19 cellular contexts compared by ENCODE assay signal in genomic region chr2:61700465-61700864, GRCh38.
DNase-seq lines count a peak whose midpoint lies in the region; ATAC-seq, FAIRE-seq and TF ChIP-seq lines count a peak whose summit lies in the region.
"Had no signal": no experiment of that assay in that cellular context is flagged by ENCODE, and none has a peak within 500 bp of the region (broad histone marks: within the 10 kb centered on the region; RNA-seq: fewer than 3 reads in every experiment).

No MANE protein-coding gene starts in this region.

- no peak overlapping the region for H3K4me3 ChIP-seq in A549
- H3K4me3 ChIP-seq in GM12878, result no peak overlapping the region
- H3K4me3 ChIP-seq in gastrocnemius medialis, result no peak overlapping the region
- no peak overlapping the region for H3K4me3 ChIP-seq in tibial nerve
- H3K4me3 ChIP-seq: HAP-1 had no signal

- no peak for FAIRE-seq in A549 (lab: Jason Lieb, UNC)
- peak; percentile 65 for FAIRE-seq in GM19239 (lab: Jason Lieb, UNC)
- FAIRE-seq in GM12878 (lab: Jason Lieb, UNC), result no peak
- FAIRE-seq: A204.1, GM12892, GM18507 had no signal

- RAD21 ChIA-PET in GM12878 (lab: Charles Lee; ENCODE audit: unreplicated experiment), result no interaction called here

- ATAC-seq in A549 (no peak), GM12878 (no peak), gastrocnemius medialis (no peak), HG02840 (IDR thresholded peaks at IDR 0.05; ENCODE audit: low FRiP score, unreplicated experiment) (no peak)

- in situ Hi-C loops in GM12878 (cut with MboI) (no loop called here), gastrocnemius medialis (cut with MboI; ENCODE audit: low sequenced_read_pairs in 4 of 4) (no loop called here)

- no TSS peak for BruUV-seq in GM12878 (replicated peaks; lab: Mats Ljungman, UMichigan)

- H3K4me1 ChIP-seq in A549 (no peaks in the 10 kb centered on the region), GM12878 (ENCODE audit: control insufficient read depth, insufficient read depth, low read length) (peaks cover under 1% of the 10 kb centered on the region), gastrocnemius medialis (peaks cover 9 to 16% of the 10 kb centered on the region in 2 donors), tibial nerve (peaks cover 0 to 4% (median 0%) of the 10 kb centered on the region in 4 donors)
- H3K4me1 ChIP-seq: HAP-1 had no signal

- H2AFZ ChIP-seq in GM12878 (ENCODE audit: control insufficient read depth, low read depth, low read length), result peak overlapping the region; percentile 24; the same call in 1 of the 2 replicates

- TF ChIP-seq EP300 in A549 (IDR thresholded peaks at IDR 0.05), result no peak
- TF ChIP-seq EP300 in GM12878 (IDR thresholded peaks at IDR 0.05; ENCODE audit: borderline replicate concordance in 1 of 2, control insufficient read depth in 1 of 2, low read depth in 2 of 2, low read length in 2 of 2), result no peak
- no peak for TF ChIP-seq EP300 in tibial nerve (IDR thresholded peaks at IDR 0.05)

- TF ChIP-seq RAD21 in A549 (conservative IDR thresholded peaks at IDR 0.05 in 1 of 2, IDR thresholded peaks at IDR 0.05 in 1 of 2) (no peak), GM12878 (IDR thresholded peaks at IDR 0.05; ENCODE audit: insufficient read depth, low read depth, low read length) (no peak)

- H3K79me2 ChIP-seq in GM12878 (ENCODE audit: control insufficient read depth, insufficient read depth, low read length), result no peaks in the 10 kb centered on the region

- H3K9me3 ChIP-seq in A549, result no peaks in the 10 kb centered on the region
- no peaks in the 10 kb centered on the region for H3K9me3 ChIP-seq in GM12878 (replicated peaks; ENCODE audit: control insufficient read depth, insufficient read depth, low read length)
- no peaks in the 10 kb centered on the region for H3K9me3 ChIP-seq in gastrocnemius medialis
- no peaks in the 10 kb centered on the region for H3K9me3 ChIP-seq in tibial nerve
- H3K9me3 ChIP-seq: HAP-1 had no signal

- no peaks in the 10 kb centered on the region for H3K36me3 ChIP-seq in GM12878 (ENCODE audit: control insufficient read depth in 2 of 2, insufficient read depth in 2 of 2, low read length in 1 of 2)
- H3K36me3 ChIP-seq in gastrocnemius medialis, result no peaks in the 10 kb centered on the region
- no peaks in the 10 kb centered on the region for H3K36me3 ChIP-seq in tibial nerve
- H3K36me3 ChIP-seq: HAP-1 had no signal

- TF ChIP-seq POLR2A in A549 (IDR thresholded peaks at IDR 0.05; ENCODE audit: low read length), result no peak
- TF ChIP-seq POLR2A in GM12878 (IDR thresholded peaks at IDR 0.05; ENCODE audit: low read depth, low read length), result no peak
- TF ChIP-seq POLR2A in gastrocnemius medialis (IDR thresholded peaks at IDR 0.05), result no peak
- no peak for TF ChIP-seq POLR2A in tibial nerve (IDR thresholded peaks at IDR 0.05)

- intact Hi-C loops in GM12878 (cut with micrococcal nuclease; ENCODE audit: unreplicated experiment) (no loop called here), gastrocnemius medialis (cut with DNase I; ENCODE audit: low total_unique reads) (no loop called here)

- CTCF ChIA-PET in A549 (lab: Yijun Ruan, JAX), result interaction anchor here (1.0 kb wide), 1 partner anchor 13 kb away, joined by 3 read pairs; no protein-coding TSS in a partner anchor
- CTCF ChIA-PET in GM12878 (lab: Yijun Ruan, JAX), result no interaction called here

- SMC1A ChIA-PET in GM12878 (lab: Charles Lee; ENCODE audit: uncharacterized antibody, unreplicated experiment), result interaction anchor here (0.8 kb wide), 1 partner anchor 75 kb away, joined by 3 read pairs; no protein-coding TSS in a partner anchor

- DNase-seq in A549 (ENCODE audit: low read depth in 1 of 2, low spot score in 1 of 2) (no peak), GM19239 (ENCODE audit: insufficient read length, low spot score) (no peak), GM12878 (ENCODE audit: low read depth, low spot score) (no peak), gastrocnemius medialis (no peak), tibial nerve (ENCODE audit: low spot score in 2 of 2) (no peak)
- DNase-seq: AML-193; CD4-positive, alpha-beta memory T cell; DMS153; DND-41; EL; Kasumi-1; KG1 had no signal

- H4K20me1 ChIP-seq in GM12878 (ENCODE audit: control insufficient read depth, insufficient read depth), result no peaks in the 10 kb centered on the region

- TF ChIP-seq CTCF in A549 (IDR thresholded peaks at IDR 0.05) (no peak), GM12878 (IDR thresholded peaks at IDR 0.05 in 2 of 3, conservative IDR thresholded peaks at IDR 0.05 in 1 of 3; ENCODE audit: control insufficient read depth in 2 of 3, extremely low read depth in 1 of 3, insufficient read depth in 1 of 3, low read depth in 3 of 3, low read length in 3 of 3) (no peak), gastrocnemius medialis (IDR thresholded peaks at IDR 0.05 in 4 of 5, conservative IDR thresholded peaks at IDR 0.05 in 1 of 5) (no peak), tibial nerve (IDR thresholded peaks at IDR 0.05) (no peak)

- H3K4me2 ChIP-seq in A549, result no peak overlapping the region
- no peak overlapping the region for H3K4me2 ChIP-seq in GM12878 (ENCODE audit: control insufficient read depth, insufficient read depth)

- POLR2A ChIA-PET in A549 (lab: Yijun Ruan, JAX), result no interaction called here
- POLR2A ChIA-PET in GM12878 (lab: Charles Lee), result interaction anchor here (0.8 to 0.9 kb wide), 2 partner anchors 10 to 17 kb away, joined by 3 read pairs; no protein-coding TSS in a partner anchor

- H3K27me3 ChIP-seq in GM12878 (replicated peaks in 1 of 2; ENCODE audit: control insufficient read depth in 2 of 2, insufficient read depth in 2 of 2, low read length in 1 of 2) (no peaks in the 10 kb centered on the region), gastrocnemius medialis (no peaks in the 10 kb centered on the region), tibial nerve (no peaks in the 10 kb centered on the region)

- no peak overlapping the region for H3K9ac ChIP-seq in GM12878 (ENCODE audit: control insufficient read depth, insufficient read depth, low read length)

- WGBS in A549 (ENCODE audit: missing lambda C conversion rate), result 79% methylated on average over 4 of the region's 4 CpGs
- WGBS in GM12878 (ENCODE audit: insufficient coverage, insufficient replicate concordance, low lambda C conversion rate, missing lambda C conversion rate), result 18% methylated on average over 4 of the region's 4 CpGs
- WGBS in tibial nerve, 2 donors, result 75 to 79% methylated on average over 4 of the region's 4 CpGs

- H3K27ac ChIP-seq in A549 (no peak overlapping the region), GM12878 (ENCODE audit: control insufficient read depth, insufficient read depth) (no peak overlapping the region), gastrocnemius medialis (peak overlapping the region; percentile 25 to 98 (median 72)), tibial nerve (no peak overlapping the region)
- H3K27ac ChIP-seq: C4-2B, HL-60 had no signal

TF ChIP-seq in A549, 52 proteins besides CTCF, POLR2A, EP300 and RAD21:
- no peak for TF ChIP-seq RARB (CRISPR knock-in tag; IDR thresholded peaks at IDR 0.05)
- TF ChIP-seq EHMT2 (IDR thresholded peaks at IDR 0.05; ENCODE audit: low read depth), result no peak
- TF ChIP-seq MAFK (IDR thresholded peaks at IDR 0.05; ENCODE audit: partially characterized antibody), result peak; percentile 99
- TF ChIP-seq SMC3 (IDR thresholded peaks at IDR 0.05), result no peak
- no peak for TF ChIP-seq TP53 (CRISPR knock-in tag; IDR thresholded peaks at IDR 0.05)

TF ChIP-seq in GM12878, 131 proteins besides CTCF, POLR2A, EP300 and RAD21:
- TF ChIP-seq CREM (IDR thresholded peaks at IDR 0.05; ENCODE audit: low read depth) (no peak), EZH2 (IDR thresholded peaks at IDR 0.05; ENCODE audit: borderline replicate concordance, control insufficient read depth, low read depth, low read length) (no peak), NR2F1 (conservative IDR thresholded peaks at IDR 0.05) (no peak), EED (IDR thresholded peaks at IDR 0.05; ENCODE audit: low read depth) (no peak), E2F4 (IDR thresholded peaks at IDR 0.05; ENCODE audit: low read depth, low read length) (no peak), ZBED1 (IDR thresholded peaks at IDR 0.05; ENCODE audit: borderline replicate concordance) (no peak), STAT1 (conservative IDR thresholded peaks at IDR 0.05) (no peak), HDAC6 (IDR thresholded peaks at IDR 0.05; ENCODE audit: unreplicated experiment) (no peak), ZNF207 (IDR thresholded peaks at IDR 0.05; ENCODE audit: borderline replicate concordance) (no peak), SPI1 (IDR thresholded peaks at IDR 0.05; ENCODE audit: borderline replicate concordance, insufficient read depth, low read depth, low read length) (no peak), CBFB (IDR thresholded peaks at IDR 0.05; ENCODE audit: low read depth) (no peak), NR2C2 (IDR thresholded peaks at IDR 0.05; ENCODE audit: borderline replicate concordance, control insufficient read depth, insufficient read length, low read depth) (no peak), SUPT20H (IDR thresholded peaks at IDR 0.05; ENCODE audit: borderline replicate concordance, control insufficient read depth, low read depth, low read length) (no peak), SIX5 (IDR thresholded peaks at IDR 0.05; ENCODE audit: low read depth, low read length, severe bottlenecking) (no peak), EGR1 (IDR thresholded peaks at IDR 0.05; ENCODE audit: borderline replicate concordance in 1 of 2, low read depth in 2 of 2, low read length in 2 of 2) (no peak)

Comparison
In these comparisons a context has a peak if more than half of its experiments do, and no peak if none do; other contexts are left out.
1. H3K27ac ChIP-seq: peak in gastrocnemius medialis (4 of 4); none in A549 (0 of 2), GM12878 (single experiment) and tibial nerve (0 of 4).